27 cellular contexts compared by ENCODE assay signal in genomic region chr4:544386-545105, GRCh38. TPM values are rescaled to one million over a fixed set of nuclear protein-coding genes. Genes with fewer than 3 reads are reported as not detected.
"Had no signal": no experiment of that assay in that cellular context is flagged by ENCODE, and none has a peak within 500 bp of the region (broad histone marks: within the 10 kb centered on the region; RNA-seq: fewer than 3 reads in every experiment).

No MANE protein-coding gene starts in this region.

- H3K27ac ChIP-seq: dorsolateral prefrontal cortex, heart left ventricle, neutrophil, right atrium auricular region, sigmoid colon, skin epidermis, stomach, thoracic aorta, transverse colon had no signal

- H3K36me3 ChIP-seq: neutrophil, right atrium auricular region, thoracic aorta, transverse colon had no signal

- DNase-seq: cortex of kidney; dorsolateral prefrontal cortex; effector CD8-positive, alpha-beta T cell; hypothalamus; left ventricle myocardium superior; mesenchymal stem cell; naive thymus-derived CD4-positive, alpha-beta T cell; nephron progenitor cell; sigmoid colon; stimulated activated CD4-positive, alpha-beta T cell treated with anti-CD3 and anti-CD28 coated beads, Interleukin-12 subunit alpha, Interleukin-12 subunit beta, amount 100 ng/mL, for 4 hours; stimulated activated naive CD4-positive, alpha-beta T cell; stomach; substantia nigra; transverse colon had no signal

- H3K27me3 ChIP-seq: dorsolateral prefrontal cortex, neutrophil, right atrium auricular region, sigmoid colon, stomach had no signal

- H3K4me3 Mint-ChIP-seq: naive thymus-derived CD4-positive, alpha-beta T cell; nephron progenitor cell had no signal

- H3K4me1 Mint-ChIP-seq: naive thymus-derived CD4-positive, alpha-beta T cell; nephron progenitor cell had no signal

- H3K4me1 ChIP-seq: heart left ventricle, right atrium auricular region, sigmoid colon, stomach, transverse colon had no signal

- FAIRE-seq: frontal cortex, islet of Langerhans, urothelium cell line had no signal

- H3K4me3 ChIP-seq: dorsolateral prefrontal cortex, heart left ventricle, lung, right atrium auricular region, sigmoid colon, skin epidermis, stomach, thoracic aorta, transverse colon had no signal

- H3K9me3 ChIP-seq: heart left ventricle, neutrophil, right atrium auricular region, sigmoid colon, stomach, thoracic aorta, transverse colon had no signal

- H3K27ac Mint-ChIP-seq: naive thymus-derived CD4-positive, alpha-beta T cell; nephron progenitor cell had no signal

- ATAC-seq: heart left ventricle; left ventricle myocardium superior; naive thymus-derived CD4-positive, alpha-beta T cell had no signal

RNA-seq across cellular contexts. Expression of gene TMEM271, which starts 31.5 kb away (rescaled TPM):
- total RNA-seq: fibroblast of lung; glomerular endothelial cell; heart left ventricle; left ventricle myocardium superior; lung; mononuclear cell; naive thymus-derived CD4-positive, alpha-beta T cell; osteoblast; right atrium auricular region; stomach; thoracic aorta; transverse colon had no signal
- polyA plus RNA-seq: fibroblast of lung; heart left ventricle; lung; naive thymus-derived CD4-positive, alpha-beta T cell had no signal
